ENCODE assay signal across 14 cellular contexts in the genomic region with DNA sequence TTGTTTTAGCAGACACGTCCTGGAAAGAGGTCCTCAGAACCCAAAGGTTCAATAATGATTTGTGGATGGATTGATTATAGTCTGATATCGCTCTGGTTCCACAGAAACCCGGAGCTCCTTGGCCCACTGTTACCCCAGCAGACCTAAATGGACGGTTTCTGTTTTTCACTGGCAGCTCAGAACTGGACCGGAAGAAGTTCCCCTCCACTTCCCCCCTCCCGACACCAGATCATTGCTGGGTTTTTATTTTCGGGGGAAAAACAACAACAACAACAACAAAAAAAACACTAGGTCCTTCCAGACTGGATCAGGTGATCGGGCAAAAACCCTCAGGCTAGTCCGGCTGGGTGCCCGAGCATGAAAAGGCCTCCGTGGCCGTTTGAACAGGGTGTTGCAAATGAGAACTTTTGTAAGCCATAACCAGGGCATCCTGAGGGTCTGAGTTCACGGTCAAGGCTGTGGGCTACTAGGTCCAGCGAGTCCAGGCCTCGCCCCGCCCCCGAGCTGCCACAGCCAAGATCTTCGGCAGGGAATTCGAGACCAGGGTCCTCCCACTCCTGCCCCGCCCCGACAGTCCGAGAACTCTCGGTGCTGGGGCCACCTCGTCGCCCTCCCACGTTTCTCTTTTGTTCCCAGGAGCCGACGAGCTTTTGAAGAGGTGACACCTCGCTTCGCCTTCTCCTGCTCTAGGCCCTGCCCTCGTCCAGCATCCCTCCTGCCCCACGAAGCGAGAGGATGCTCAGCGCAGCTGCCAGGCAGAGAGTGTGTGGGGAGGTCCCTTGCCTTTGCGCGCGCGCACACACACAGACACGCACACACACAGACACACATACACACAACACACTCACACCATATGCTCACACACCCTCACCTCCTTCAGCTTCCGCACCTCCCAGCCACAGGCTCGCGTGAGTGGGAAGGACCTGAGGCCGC. TPM values are rescaled to one million over a fixed set of nuclear protein-coding genes. Genes with fewer than 3 reads are reported as not detected.
DNase-seq lines count a peak whose midpoint lies in the region; ATAC-seq and TF ChIP-seq lines count a peak whose summit lies in the region.
"Had no signal": no experiment of that assay in that cellular context is flagged by ENCODE, and none has a peak within 500 bp of the region (broad histone marks: within the 10 kb centered on the region; RNA-seq: fewer than 3 reads in every experiment).

No MANE protein-coding gene starts in this region.

- DNase-seq in COR-L47 (lab: John Stamatoyannopoulos, UW): peak; percentile 77
- peak; percentile 74 for DNase-seq in MG63
- peak; percentile 81 for DNase-seq in choroid plexus epithelial cell (ENCODE audit: low read depth)
- peak in 1 of 3 donors; percentile 27 for DNase-seq in mucosa of descending colon
- no peak for DNase-seq in GM03348 (ENCODE audit: low spot score)
- DNase-seq in NCI-H1105 treated with DMSO at 0.1 percent for 48 hours (lab: John Stamatoyannopoulos, UW): no peak
- no peak for DNase-seq in NOMO-1 treated with dmso at 0.1 percent for 144 hours (lab: John Stamatoyannopoulos, UW; ENCODE audit: unreplicated experiment)
- no peak for DNase-seq in DMS153 treated with DMSO at 0.1 percent for 48 hours (lab: John Stamatoyannopoulos, UW; ENCODE audit: unreplicated experiment)
- DNase-seq: DMS 273 treated with DMSO at 0.1 percent for 48 hours, left ventricle myocardium inferior, NCI-H82, SW 1271, uterus had no signal

- H3K4me1 ChIP-seq in mucosa of descending colon (ENCODE audit: low read depth): peaks cover 22% of the 10 kb centered on the region
- H3K4me1 ChIP-seq: prostate gland, uterus had no signal

- no peaks in the 10 kb centered on the region for H3K9me3 ChIP-seq in MG63
- no peaks in the 10 kb centered on the region for H3K9me3 ChIP-seq in mucosa of descending colon
- H3K9me3 ChIP-seq: left ventricle myocardium inferior, prostate gland, uterus had no signal

- ATAC-seq in mucosa of descending colon: peak; percentile 12

- H3K4me3 ChIP-seq in MG63 (no peak overlapping the region), choroid plexus epithelial cell (ENCODE audit: low read depth, low read length) (peak overlapping the region; percentile 29), mucosa of descending colon (no peak overlapping the region)
- H3K4me3 ChIP-seq: left ventricle myocardium inferior, prostate gland, uterus had no signal

- no peaks in the 10 kb centered on the region for H3K27me3 ChIP-seq in MG63

- intact Hi-C loops in mucosa of descending colon (cut with DNase I, micrococcal nuclease): no loop called here

- H3K36me3 ChIP-seq in MG63: peaks cover 21% of the 10 kb centered on the region
- no peaks in the 10 kb centered on the region for H3K36me3 ChIP-seq in mucosa of descending colon (ENCODE audit: low read depth)
- H3K36me3 ChIP-seq: left ventricle myocardium inferior, prostate gland, uterus had no signal

- TF ChIP-seq CTCF in choroid plexus epithelial cell (conservative IDR thresholded peaks at IDR 0.05; ENCODE audit: low read depth, low read length) (no peak), mucosa of descending colon (IDR thresholded peaks at IDR 0.05) (no peak)

RNA-seq across cellular contexts. Expression of a gene that starts 8.7 kb away (rescaled TPM):
- 3.7 and 5.2 TPM in 2 replicates for total RNA-seq in MG63 (2014; rRNA removed; shearing (Covaris generic); ENCODE audit: low replicate concordance)
- total RNA-seq in mucosa of descending colon: under 1 TPM in 2 of 3 donors, not detected in 1; 0.09 to 0.31 TPM
- total RNA-seq: left ventricle myocardium inferior, uterus had no signal

RNA-seq across cellular contexts. Expression of a gene that starts 18.7 kb away (rescaled TPM):
- 1.8 and 2.9 TPM in 2 replicates for total RNA-seq in MG63 (2014; rRNA removed; shearing (Covaris generic); ENCODE audit: low replicate concordance)
- total RNA-seq in mucosa of descending colon: not detected
- total RNA-seq: left ventricle myocardium inferior, uterus had no signal

Comparison
In these comparisons a context has a peak if more than half of its experiments do, and no peak if none do; other contexts are left out.
1. DNase-seq: peak in COR-L47 (single experiment), MG63 (single experiment) and choroid plexus epithelial cell (single experiment); none in GM03348 (single experiment), NCI-H1105 treated with DMSO at 0.1 percent for 48 hours (single experiment), NOMO-1 treated with dmso at 0.1 percent for 144 hours (single experiment) and DMS153 treated with DMSO at 0.1 percent for 48 hours (single experiment).